ENCODE assay signal across 1 cellular context in genomic region chr9:126860077-126860756, GRCh38.
TF ChIP-seq lines count a peak whose summit lies in the region.

Gene ZBTB34 (plus strand): TSS chr9:126860639. CDS start chr9:126879400, 18,761 bp downstream.

TF ChIP-seq in K562, 482 proteins besides CTCF, POLR2A, EP300 and RAD21 (continued from another document):
- TF ChIP-seq ZBTB2 (IDR thresholded peaks at IDR 0.05) (0 out of 2 replicates have a peak, but pooled peaks have one; percentile 42), EGR1 (conservative IDR thresholded peaks at IDR 0.05) (peak; percentile 86), SAFB (IDR thresholded peaks at IDR 0.05; ENCODE audit: borderline replicate concordance, low read depth, low read length) (no peak), ZHX1 (conservative IDR thresholded peaks at IDR 0.05; ENCODE audit: low read length) (0 out of 2 replicates have a peak, but pooled peaks have one; percentile 45), AFF4 (CRISPR knock-in tag; IDR thresholded peaks at IDR 0.05) (no peak), E2F3 (CRISPR knock-in tag; IDR thresholded peaks at IDR 0.05) (peak; percentile 61; the same call in 1 of the 2 replicates), HMGXB4 (CRISPR knock-in tag; IDR thresholded peaks at IDR 0.05) (peak; percentile 86), BCOR (IDR thresholded peaks at IDR 0.05) (peak; percentile 26; the same call in 1 of the 2 replicates), NONO (IDR thresholded peaks at IDR 0.05; ENCODE audit: low read depth in 2 of 2, low read length in 1 of 2) (peak; percentile 62 to 64; a peak in 2 of 4 replicates), RBM17 (IDR thresholded peaks at IDR 0.05; ENCODE audit: borderline replicate concordance, low read depth, low read length) (no peak), ELF1 (tag; IDR thresholded peaks at IDR 0.05) (peak; percentile 84), SMARCA5 (IDR thresholded peaks at IDR 0.05) (peak; percentile 66), NFYB (IDR thresholded peaks at IDR 0.05; ENCODE audit: extremely low read depth, insufficient read length) (no peak), ETV1 (tag; conservative IDR thresholded peaks at IDR 0.05; ENCODE audit: low read depth) (peak; percentile 52), PHF8 (IDR thresholded peaks at IDR 0.05; ENCODE audit: borderline replicate concordance, low read length) (peak; percentile 79; the same call in 1 of the 2 replicates), NR2C2 (CRISPR knock-in tag; IDR thresholded peaks at IDR 0.05) (peak; percentile 26; the same call in 1 of the 2 replicates), NR2C2 (tag; IDR thresholded peaks at IDR 0.05) (peak; percentile 99), PHF21A (IDR thresholded peaks at IDR 0.05; ENCODE audit: borderline replicate concordance, low read depth) (peak; percentile 49; the same call in 1 of the 2 replicates), HMG20B (CRISPR knock-in tag; IDR thresholded peaks at IDR 0.05) (no peak), XRCC5 (IDR thresholded peaks at IDR 0.05; ENCODE audit: low read depth, low read length) (0 out of 2 replicates have a peak, but pooled peaks have one; percentile 26), ILF3 (IDR thresholded peaks at IDR 0.05; ENCODE audit: borderline replicate concordance) (peak; percentile 95; the same call in 1 of the 2 replicates)
